7 cellular contexts compared by ENCODE assay signal in genomic region chr10:93420944-93421343, GRCh38.
DNase-seq lines count a peak whose midpoint lies in the region; ATAC-seq and TF ChIP-seq lines count a peak whose summit lies in the region.
"Not testable (repeated sequence)": the region's sequence is repeated elsewhere in the genome, so short reads cannot be mapped to it uniquely, and the experiment has no call there.

No MANE protein-coding gene starts in this region.

- 69 to 86% (median 78%) methylated on average over 3 of the region's 3 CpGs for WGBS in heart left ventricle, 4 donors
- 96% methylated on average over 3 of the region's 3 CpGs for WGBS in mesenchymal stem cell
- WGBS in trophoblast cell (ENCODE audit: extremely low coverage, insufficient coverage, insufficient read length) = no CpG with 5 or more reads among the region's 3 CpGs

- not testable (repeated sequence) for TF ChIP-seq RAD21 in HCT116 (IDR thresholded peaks at IDR 0.05; ENCODE audit: low read depth)

- not testable (repeated sequence) for TF ChIP-seq CTCF in HCT116 (IDR thresholded peaks at IDR 0.05 in 2 of 3, conservative IDR thresholded peaks at IDR 0.05 in 1 of 3; ENCODE audit: borderline replicate concordance in 1 of 3, insufficient read depth in 1 of 3, low read depth in 2 of 3, low read length in 2 of 3); WTC11 (IDR thresholded peaks at IDR 0.05); coronary artery (IDR thresholded peaks at IDR 0.05); heart left ventricle (IDR thresholded peaks at IDR 0.05); thoracic aorta (IDR thresholded peaks at IDR 0.05)

- H3K79me2 ChIP-seq in HCT116 (ENCODE audit: insufficient read depth, low read length) = peaks cover 92% of the 10 kb centered on the region
- H3K79me2 ChIP-seq in trophoblast cell (ENCODE audit: control insufficient read depth, insufficient read depth, low read length, poor library complexity) = not testable (repeated sequence)

- TF ChIP-seq POLR2A in HCT116 (IDR thresholded peaks at IDR 0.05; ENCODE audit: borderline replicate concordance, extremely low read depth, insufficient read depth, insufficient read length); heart left ventricle (IDR thresholded peaks at IDR 0.05): not testable (repeated sequence)

- H4K91ac ChIP-seq in mesenchymal stem cell (ENCODE audit: low read length); trophoblast cell (ENCODE audit: low read depth, low read length): not testable (repeated sequence)

- H2BK120ac ChIP-seq in mesenchymal stem cell (ENCODE audit: low read depth, low read length); trophoblast cell (ENCODE audit: insufficient read depth, low read length, poor library complexity): not testable (repeated sequence)

- H4K8ac ChIP-seq in mesenchymal stem cell (ENCODE audit: low read length); trophoblast cell (ENCODE audit: low read depth, low read length): not testable (repeated sequence)

- not testable (repeated sequence) for H2AK5ac ChIP-seq in mesenchymal stem cell (ENCODE audit: low read length, severe bottlenecking); trophoblast cell (ENCODE audit: low read length)

- not testable (repeated sequence) for H2BK5ac ChIP-seq in mesenchymal stem cell (ENCODE audit: low read depth, low read length, poor library complexity, severe bottlenecking); trophoblast cell (ENCODE audit: low read depth, low read length, poor library complexity)

- H3K36me3 ChIP-seq in HCT116 (ENCODE audit: control insufficient read depth in 1 of 2, insufficient read depth in 2 of 2, low read length in 2 of 2) (peaks cover 0 to 33% of the 10 kb centered on the region in 2 experiments; a peak in 2 of 4 replicates), heart left ventricle (peaks cover 0 to 21% (median 4%) of the 10 kb centered on the region in 9 donors), mesenchymal stem cell (ENCODE audit: control insufficient read depth in 1 of 2, insufficient read depth in 2 of 2, low read depth in 1 of 2, low read length in 2 of 2) (peaks cover 44 to 86% of the 10 kb centered on the region in 2 experiments), trophoblast cell (ENCODE audit: control insufficient read depth in 1 of 2, insufficient read depth in 2 of 2, low read length in 2 of 2) (peaks cover 16 to 19% of the 10 kb centered on the region in 2 experiments)
- H3K36me3 ChIP-seq in thoracic aorta = not testable (repeated sequence)

- CTCF ChIA-PET in HCT116 (lab: Charles Lee) = interaction anchor here (2.3 kb wide), 1 partner anchor 62 kb away, joined by 7 read pairs; the partner anchor contains the start of gene MYOF
- CTCF ChIA-PET in WTC11 (lab: Charles Lee) = interaction anchor here (1.0 to 4.7 kb wide), 5 partner anchors 25 to 61 kb away, joined by 3 to 25 read pairs (median 4); partner anchors contain the start of gene MYOF

- H3K4me3 Mint-ChIP-seq in WTC11 = not testable (repeated sequence)

- H3K79me1 ChIP-seq in mesenchymal stem cell (replicated peaks; ENCODE audit: low read length, poor library complexity, severe bottlenecking) (peaks cover 16% of the 10 kb centered on the region), trophoblast cell (ENCODE audit: low read length) (peaks cover 14% of the 10 kb centered on the region)

- not testable (repeated sequence) for H3K36me3 Mint-ChIP-seq in WTC11

- H3K9me3 Mint-ChIP-seq in WTC11 = not testable (repeated sequence)

- H3K4me1 ChIP-seq in HCT116 (ENCODE audit: control insufficient read depth in 1 of 2, insufficient read depth in 2 of 2, low read length in 2 of 2) (peaks cover 83 to 94% of the 10 kb centered on the region in 2 experiments), heart left ventricle (peaks cover 0 to 61% (median 41%) of the 10 kb centered on the region in 12 donors), trophoblast cell (ENCODE audit: control insufficient read depth in 1 of 2, insufficient read depth in 2 of 2, low read length in 2 of 2) (peaks cover 9 to 33% of the 10 kb centered on the region in 2 experiments), thoracic aorta (ENCODE audit: control insufficient read depth in 1 of 2, low read depth in 2 of 2) (peaks cover 27 to 43% of the 10 kb centered on the region in 2 donors)
- H3K4me1 ChIP-seq in mesenchymal stem cell (ENCODE audit: control insufficient read depth, insufficient read depth, low read depth, low read length) = not testable (repeated sequence)

- not testable (repeated sequence) for DNase-seq in HCT116 (ENCODE audit: low read depth, low spot score); WTC11 (ENCODE audit: low spot score); coronary artery (ENCODE audit: low spot score); heart left ventricle; mesenchymal stem cell; thoracic aorta (ENCODE audit: low spot score)
- DNase-seq in trophoblast cell = peak in 1 of 2 donors; percentile 18

- not testable (repeated sequence) for H2BK15ac ChIP-seq in mesenchymal stem cell (ENCODE audit: low read depth, poor library complexity, severe bottlenecking)

- peak overlapping the region; percentile 33; the same call in 1 of the 2 replicates for H3K4me2 ChIP-seq in HCT116 (ENCODE audit: low read length)
- not testable (repeated sequence) for H3K4me2 ChIP-seq in mesenchymal stem cell (ENCODE audit: low read length, poor library complexity, severe bottlenecking); trophoblast cell (ENCODE audit: low read length)

- H3K4ac ChIP-seq in mesenchymal stem cell (ENCODE audit: low read depth in 1 of 2, low read length in 2 of 2); trophoblast cell (ENCODE audit: low read depth, low read length): not testable (repeated sequence)

- H3K14ac ChIP-seq in mesenchymal stem cell (ENCODE audit: low read length in 2 of 2); trophoblast cell (ENCODE audit: low read length): not testable (repeated sequence)

- H3K4me3 ChIP-seq in HCT116 (replicated peaks in 1 of 2; ENCODE audit: low read depth in 1 of 2, low read length in 2 of 2); coronary artery; heart left ventricle; mesenchymal stem cell (ENCODE audit: insufficient read depth in 1 of 2, low read depth in 1 of 2, low read length in 2 of 2); trophoblast cell (ENCODE audit: low read depth, low read length); thoracic aorta: not testable (repeated sequence)

- not testable (repeated sequence) for H3K9me2 ChIP-seq in HCT116 (ENCODE audit: insufficient read depth)

- H2AFZ ChIP-seq in HCT116 (ENCODE audit: low read depth, low read length, poor library complexity, severe bottlenecking); mesenchymal stem cell (ENCODE audit: low read depth, low read length); trophoblast cell (ENCODE audit: insufficient read depth, low read length, poor library complexity): not testable (repeated sequence)

- H3K27ac ChIP-seq in HCT116 (ENCODE audit: low read depth, low read length) = peak overlapping the region; percentile 78; the same call in 1 of the 2 replicates
- peak overlapping the region; percentile 57 to 76 for H3K27ac ChIP-seq in coronary artery
- peak overlapping the region in 9 of 12 donors; percentile 55 to 83 (median 73) for H3K27ac ChIP-seq in heart left ventricle
- peak overlapping the region; percentile 5 for H3K27ac ChIP-seq in mesenchymal stem cell (ENCODE audit: low read length, poor library complexity, severe bottlenecking)
- peak overlapping the region; percentile 2 for H3K27ac ChIP-seq in trophoblast cell (ENCODE audit: low read depth, low read length)
- H3K27ac ChIP-seq in thoracic aorta = peak overlapping the region; percentile 73 to 77

- POLR2A ChIA-PET in HCT116 (lab: Charles Lee) (interaction anchor here (1.4 to 1.6 kb wide), 3 partner anchors 16 to 38 kb away, joined by 3 to 5 read pairs (median 3); no protein-coding TSS in a partner anchor), WTC11 (lab: Charles Lee) (interaction anchor here (0.6 to 1.8 kb wide), 4 partner anchors 10 to 28 kb away, joined by 3 to 5 read pairs (median 4); no protein-coding TSS in a partner anchor)

- RAD21 ChIA-PET in HCT116 (lab: Charles Lee; ENCODE audit: low non-redundant PET in 1 of 2, low total read pairs in 2 of 2, uncharacterized antibody in 2 of 2, unreplicated experiment in 2 of 2) = not testable (repeated sequence)

- H3K9me3 ChIP-seq in HCT116 (ENCODE audit: control insufficient read depth in 1 of 2, insufficient read depth in 1 of 2, low read depth in 1 of 2, low read length in 2 of 2); heart left ventricle; mesenchymal stem cell (ENCODE audit: control insufficient read depth, low read length); trophoblast cell (ENCODE audit: insufficient read depth, low read depth, low read length); thoracic aorta: not testable (repeated sequence)

- H3K27me3 ChIP-seq in HCT116 (ENCODE audit: insufficient read depth, low read length); heart left ventricle; mesenchymal stem cell (ENCODE audit: control insufficient read depth in 1 of 2, insufficient read depth in 1 of 2, low read length in 2 of 2); trophoblast cell (ENCODE audit: insufficient read depth, low read length); thoracic aorta (replicated peaks; ENCODE audit: insufficient read depth): not testable (repeated sequence)

- H3K23ac ChIP-seq in mesenchymal stem cell (ENCODE audit: low read length in 2 of 2); trophoblast cell (ENCODE audit: low read length): not testable (repeated sequence)

- not testable (repeated sequence) for BruUV-seq in HCT116 (replicated peaks; lab: Mats Ljungman, UMichigan)

- not testable (repeated sequence) for H3K18ac ChIP-seq in mesenchymal stem cell (ENCODE audit: low read depth in 1 of 2, low read length in 2 of 2); trophoblast cell (ENCODE audit: low read length)

- not testable (repeated sequence) for H3K27ac Mint-ChIP-seq in WTC11

- H4K12ac ChIP-seq in trophoblast cell (ENCODE audit: low read depth, low read length) = not testable (repeated sequence)

- not testable (repeated sequence) for H3K27me3 Mint-ChIP-seq in WTC11 (ENCODE audit: low read depth)

- intact Hi-C loops in HCT116 (cut with micrococcal nuclease) = not testable (repeated sequence)
- intact Hi-C loops in heart left ventricle (cut with DNase I) = loop anchor here in 4 of 10 donors (5.0 to 10.0 kb wide), 5 partner anchors 34 to 54 kb away; no protein-coding TSS in a partner anchor

- H3K9ac ChIP-seq in HCT116 (ENCODE audit: low read length) = 0 out of 2 replicates have a peak overlapping the region, but pooled peaks have one; percentile 36
- H3K9ac ChIP-seq in mesenchymal stem cell (ENCODE audit: low read length); trophoblast cell (ENCODE audit: low read length): not testable (repeated sequence)

- not testable (repeated sequence) for H2BK12ac ChIP-seq in mesenchymal stem cell (ENCODE audit: low read length in 2 of 2); trophoblast cell (ENCODE audit: low read length)

- peaks cover 34% of the 10 kb centered on the region for H3K4me1 Mint-ChIP-seq in WTC11

- ATAC-seq in HCT116; heart left ventricle; thoracic aorta (ENCODE audit: insufficient number of reproducible peaks, low FRiP score, low read depth): not testable (repeated sequence)
- peak; percentile 12; the same call in 1 of the 2 replicates for ATAC-seq in WTC11

- not testable (repeated sequence) for H4K20me1 ChIP-seq in HCT116 (ENCODE audit: insufficient read depth)

Comparison
In these comparisons a context has a peak if more than half of its experiments do, and no peak if none do; other contexts are left out.
1. H3K27ac ChIP-seq: peak in every context shown above with its lines; median percentile 78 in HCT116; 75 in thoracic aorta; 73 in heart left ventricle; 66 in coronary artery; 5 in mesenchymal stem cell; 2 in trophoblast cell.